ENCODE assay signal across 36 cellular contexts in genomic region chr5:103904651-103905050, GRCh38.
"Had no signal": no experiment of that assay in that cellular context is flagged by ENCODE, and none has a peak within 500 bp of the region (broad histone marks: within the 10 kb centered on the region; RNA-seq: fewer than 3 reads in every experiment).

No MANE protein-coding gene starts in this region.

- FAIRE-seq: astrocyte, bronchial epithelial cell, colon had no signal

- H3K27ac Mint-ChIP-seq: activated naive CD4-positive, alpha-beta T cell treated with anti-CD3 and anti-CD28 coated beads for 36 hours; activated naive CD4-positive, alpha-beta T cell treated with anti-CD3 and anti-CD28 coated beads, Interleukin-2, amount 10 ng/mL, durations not matched to agents 7 days and 5 days; activated naive CD4-positive, alpha-beta T cell treated with anti-CD3 and anti-CD28 coated beads, Interleukin-2, amount 50 U/mL, for 24 hours; activated naive CD4-positive, alpha-beta T cell treated with anti-CD3 and anti-CD28 coated beads, Interleukin-2, amount 50 U/mL, for 72 hours; activated naive CD8-positive, alpha-beta T cell; activated naive CD8-positive, alpha-beta T cell treated with anti-CD3 and anti-CD28 coated beads for 36 hours; activated naive CD8-positive, alpha-beta T cell treated with anti-CD3 and anti-CD28 coated beads, Interleukin-2, amount 10 ng/mL, durations not matched to agents 7 days and 5 days; activated naive CD8-positive, alpha-beta T cell treated with anti-CD3 and anti-CD28 coated beads, Interleukin-2, amount 50 U/mL, for 24 hours; activated T-cell treated with anti-CD3 and anti-CD28 coated beads, Interleukin-2, amount 50 U/mL, for 72 hours; activated T-helper 1 cell treated with anti-CD3 and anti-CD28 coated beads, Interleukin-12 subunit alpha, Interleukin-12 subunit beta, Interleukin-2, Interleukin-4 antibody, amounts not matched to agents 30 ng/mL and 10 ng/mL and 1 ng/mL, durations not matched to agents 14 hours and 24 hours and 36 hours; activated T-helper 17 cell treated with anti-CD3 and anti-CD28 coated beads, Interleukin-2, amount 50 U/mL, for 72 hours; activated T-helper 2 cell treated with anti-CD3 and anti-CD28 coated beads, Interferon-gamma antibody, Interleukin-2, Interleukin-4, amounts not matched to agents 10 μg/mL and 5 μg/mL and 100 μg/mL, durations not matched to agents 14 hours and 24 hours and 36 hours; brain had no signal

- H3K27me3 Mint-ChIP-seq: activated naive CD4-positive, alpha-beta T cell treated with anti-CD3 and anti-CD28 coated beads, Interleukin-2, amount 10 ng/mL, durations not matched to agents 7 days and 5 days; activated naive CD4-positive, alpha-beta T cell treated with anti-CD3 and anti-CD28 coated beads, Interleukin-2, amount 50 U/mL, for 24 hours; activated naive CD8-positive, alpha-beta T cell; activated naive CD8-positive, alpha-beta T cell treated with anti-CD3 and anti-CD28 coated beads for 36 hours; activated naive CD8-positive, alpha-beta T cell treated with anti-CD3 and anti-CD28 coated beads, Interleukin-2, amount 10 ng/mL, durations not matched to agents 7 days and 5 days; activated naive CD8-positive, alpha-beta T cell treated with anti-CD3 and anti-CD28 coated beads, Interleukin-2, amount 50 U/mL, for 24 hours; activated T-helper 17 cell treated with anti-CD3 and anti-CD28 coated beads, Interleukin-2, amount 50 U/mL, for 72 hours; central memory CD8-positive, alpha-beta T cell had no signal

- H3K4me1 Mint-ChIP-seq: activated naive CD4-positive, alpha-beta T cell treated with anti-CD3 and anti-CD28 coated beads, Interleukin-2, amount 10 ng/mL, durations not matched to agents 7 days and 5 days; activated naive CD4-positive, alpha-beta T cell treated with anti-CD3 and anti-CD28 coated beads, Interleukin-2, amount 50 U/mL, for 24 hours; activated naive CD8-positive, alpha-beta T cell treated with anti-CD3 and anti-CD28 coated beads for 36 hours; activated naive CD8-positive, alpha-beta T cell treated with anti-CD3 and anti-CD28 coated beads, Interleukin-2, amount 10 ng/mL, durations not matched to agents 7 days and 5 days; activated naive CD8-positive, alpha-beta T cell treated with anti-CD3 and anti-CD28 coated beads, Interleukin-2, amount 50 U/mL, for 24 hours; activated T-helper 17 cell treated with anti-CD3 and anti-CD28 coated beads, Interleukin-2, amount 50 U/mL, for 72 hours; central memory CD8-positive, alpha-beta T cell had no signal

- DNase-seq: activated effector memory CD4-positive, alpha-beta T cell treated with anti-CD3 and anti-CD28 coated beads, Interleukin-2, amount 50 U/mL, for 16 hours; activated effector memory CD4-positive, alpha-beta T cell treated with Interleukin-2 at 50 U/mL for 16 hours; activated gamma-delta T cell; activated gamma-delta T cell treated with Interleukin-2 at 50 U/mL for 16 hours; activated naive CD4-positive, alpha-beta T cell; activated naive CD4-positive, alpha-beta T cell treated with anti-CD3 and anti-CD28 coated beads for 36 hours; activated naive CD4-positive, alpha-beta T cell treated with anti-CD3 and anti-CD28 coated beads, Interleukin-2, amount 10 ng/mL, durations not matched to agents 7 days and 5 days; activated naive CD4-positive, alpha-beta T cell treated with anti-CD3 and anti-CD28 coated beads, Interleukin-2, amount 50 U/mL, for 16 hours; activated naive CD4-positive, alpha-beta T cell treated with Interleukin-2 at 50 U/mL for 16 hours; activated naive CD8-positive, alpha-beta T cell treated with anti-CD3 and anti-CD28 coated beads for 36 hours; activated naive CD8-positive, alpha-beta T cell treated with anti-CD3 and anti-CD28 coated beads, Interleukin-2, amount 10 ng/mL, durations not matched to agents 7 days and 5 days; activated naive CD8-positive, alpha-beta T cell treated with anti-CD3 and anti-CD28 coated beads, Interleukin-2, amount 50 U/mL, for 24 hours; activated T-cell treated with anti-CD3 and anti-CD28 coated beads, Interleukin-2, amount 50 U/mL, for 4 hours; activated T-cell treated with anti-CD3 and anti-CD28 coated beads, Interleukin-2, amount 50 U/mL, for 48 hours; activated T-cell treated with anti-CD3 and anti-CD28 coated beads, Interleukin-2, amount 50 U/mL, for 72 hours; adrenal gland; amniotic stem cell; amygdala; anterior cingulate cortex; aorta; body of pancreas; brain microvascular endothelial cell; caudate nucleus; central memory CD4-positive, alpha-beta T cell; cerebellar nuclear complex had no signal

- H3K4me3 Mint-ChIP-seq: activated naive CD4-positive, alpha-beta T cell treated with anti-CD3 and anti-CD28 coated beads for 36 hours; activated naive CD4-positive, alpha-beta T cell treated with anti-CD3 and anti-CD28 coated beads, Interleukin-2, amount 10 ng/mL, durations not matched to agents 7 days and 5 days; activated naive CD4-positive, alpha-beta T cell treated with anti-CD3 and anti-CD28 coated beads, Interleukin-2, amount 50 U/mL, for 24 hours; activated naive CD8-positive, alpha-beta T cell; activated naive CD8-positive, alpha-beta T cell treated with anti-CD3 and anti-CD28 coated beads for 36 hours; activated naive CD8-positive, alpha-beta T cell treated with anti-CD3 and anti-CD28 coated beads, Interleukin-2, amount 10 ng/mL, durations not matched to agents 7 days and 5 days; activated naive CD8-positive, alpha-beta T cell treated with anti-CD3 and anti-CD28 coated beads, Interleukin-2, amount 50 U/mL, for 24 hours; activated T-cell treated with anti-CD3 and anti-CD28 coated beads, Interleukin-2, amount 50 U/mL, for 4 hours; activated T-cell treated with anti-CD3 and anti-CD28 coated beads, Interleukin-2, amount 50 U/mL, for 72 hours; activated T-helper 1 cell treated with anti-CD3 and anti-CD28 coated beads, Interleukin-12 subunit alpha, Interleukin-12 subunit beta, Interleukin-2, Interleukin-4 antibody, amounts not matched to agents 30 ng/mL and 10 ng/mL and 1 ng/mL, durations not matched to agents 14 hours and 24 hours and 36 hours; activated T-helper 17 cell treated with anti-CD3 and anti-CD28 coated beads, Interleukin-2, amount 50 U/mL, for 72 hours; brain; central memory CD8-positive, alpha-beta T cell had no signal

- H3K36me3 Mint-ChIP-seq: activated naive CD4-positive, alpha-beta T cell treated with anti-CD3 and anti-CD28 coated beads, Interleukin-2, amount 10 ng/mL, durations not matched to agents 7 days and 5 days; activated naive CD4-positive, alpha-beta T cell treated with anti-CD3 and anti-CD28 coated beads, Interleukin-2, amount 50 U/mL, for 24 hours; activated naive CD4-positive, alpha-beta T cell treated with anti-CD3 and anti-CD28 coated beads, Interleukin-2, amount 50 U/mL, for 72 hours; activated naive CD8-positive, alpha-beta T cell; activated naive CD8-positive, alpha-beta T cell treated with anti-CD3 and anti-CD28 coated beads for 36 hours; activated naive CD8-positive, alpha-beta T cell treated with anti-CD3 and anti-CD28 coated beads, Interleukin-2, amount 10 ng/mL, durations not matched to agents 7 days and 5 days; brain had no signal

- ATAC-seq: activated naive CD4-positive, alpha-beta T cell treated with anti-CD3 and anti-CD28 coated beads, Interleukin-2, amount 50 U/mL, for 72 hours; activated naive CD8-positive, alpha-beta T cell treated with anti-CD3 and anti-CD28 coated beads, Interleukin-2, amount 50 U/mL, for 24 hours; activated T-cell treated with anti-CD3 and anti-CD28 coated beads, Interleukin-2, amount 50 U/mL, for 4 hours; activated T-cell treated with anti-CD3 and anti-CD28 coated beads, Interleukin-2, amount 50 U/mL, for 72 hours; activated T-helper 17 cell treated with anti-CD3 and anti-CD28 coated beads, Interleukin-2, amount 50 U/mL, for 72 hours; body of pancreas had no signal

- H3K9me3 Mint-ChIP-seq: activated naive CD4-positive, alpha-beta T cell treated with anti-CD3 and anti-CD28 coated beads, Interleukin-2, amount 50 U/mL, for 24 hours; activated T-helper 1 cell treated with anti-CD3 and anti-CD28 coated beads, Interleukin-12 subunit alpha, Interleukin-12 subunit beta, Interleukin-2, Interleukin-4 antibody, amounts not matched to agents 30 ng/mL and 10 ng/mL and 1 ng/mL, durations not matched to agents 14 hours and 24 hours and 36 hours had no signal
